21 cellular contexts compared by ENCODE assay signal in genomic region chr1:151124763-151125403, GRCh38. TPM values are rescaled to one million over a fixed set of nuclear protein-coding genes. Genes with fewer than 3 reads are reported as not detected.
"Had no signal": no experiment of that assay in that cellular context is flagged by ENCODE, and none has a peak within 500 bp of the region (broad histone marks: within the 10 kb centered on the region; RNA-seq: fewer than 3 reads in every experiment).

No MANE protein-coding gene starts in this region.

- H3K9me3 Mint-ChIP-seq: activated B cell treated with CpG ODN at 0.5 μM for 24 hours; activated naive CD4-positive, alpha-beta T cell treated with anti-CD3 and anti-CD28 coated beads, Interleukin-2, amount 10 ng/mL, durations not matched to agents 7 days and 5 days; activated T-helper 2 cell treated with anti-CD3 and anti-CD28 coated beads, Interferon-gamma antibody, Interleukin-2, Interleukin-4, amounts not matched to agents 10 μg/mL and 5 μg/mL and 100 μg/mL, durations not matched to agents 14 hours and 24 hours and 36 hours; natural killer cell treated with Interleukin-12 subunit alpha and Interleukin-12 subunit beta and Interleukin-15 and Interleukin-18, amount 100 ng/mL, for 72 hours had no signal

- H3K9me3 ChIP-seq: adrenal gland, left ventricle myocardium inferior, upper lobe of left lung had no signal

- H3K27ac ChIP-seq: adrenal gland, cardiac muscle cell, dorsolateral prefrontal cortex, hepatocyte, left ventricle myocardium inferior, upper lobe of left lung had no signal

- FAIRE-seq: keratinocyte, TTC549 had no signal

- H3K27me3 ChIP-seq: adrenal gland, cardiac muscle cell, dorsolateral prefrontal cortex, hepatocyte, upper lobe of left lung had no signal

- ATAC-seq: esophagus mucosa; natural killer cell treated with Interleukin-12 subunit alpha and Interleukin-12 subunit beta and Interleukin-15 and Interleukin-18, amount 100 ng/mL, for 72 hours; right cardiac atrium; stimulated activated naive CD8-positive, alpha-beta T cell treated with anti-CD3 and anti-CD28 coated beads, Interleukin-15, Interleukin-2, amounts not matched to agents 100 U/mL and 50 U/mL, for 24 hours had no signal

- H3K36me3 Mint-ChIP-seq: natural killer cell treated with Interleukin-12 subunit alpha and Interleukin-12 subunit beta and Interleukin-15 and Interleukin-18, amount 100 ng/mL, for 72 hours had no signal

- H3K27ac Mint-ChIP-seq: activated B cell treated with CpG ODN at 0.5 μM for 24 hours; activated naive CD4-positive, alpha-beta T cell treated with anti-CD3 and anti-CD28 coated beads, Interleukin-2, amount 10 ng/mL, durations not matched to agents 7 days and 5 days; activated T-helper 2 cell treated with anti-CD3 and anti-CD28 coated beads, Interferon-gamma antibody, Interleukin-2, Interleukin-4, amounts not matched to agents 10 μg/mL and 5 μg/mL and 100 μg/mL, durations not matched to agents 14 hours and 24 hours and 36 hours; natural killer cell treated with Interleukin-12 subunit alpha and Interleukin-12 subunit beta and Interleukin-15 and Interleukin-18, amount 100 ng/mL, for 72 hours; progenitor cell of endocrine pancreas had no signal

- H3K4me1 Mint-ChIP-seq: activated B cell treated with CpG ODN at 0.5 μM for 24 hours; activated naive CD4-positive, alpha-beta T cell treated with anti-CD3 and anti-CD28 coated beads, Interleukin-2, amount 10 ng/mL, durations not matched to agents 7 days and 5 days had no signal

- DNase-seq: activated B cell treated with CpG ODN at 0.5 μM for 24 hours; activated CD4-positive, alpha-beta T cell treated with anti-CD3 and anti-CD28 coated beads for 48 hours; activated naive CD4-positive, alpha-beta T cell treated with anti-CD3 and anti-CD28 coated beads, Interleukin-2, amount 10 ng/mL, durations not matched to agents 7 days and 5 days; adrenal gland; dorsolateral prefrontal cortex; left ventricle myocardium inferior; occipital lobe; right cardiac atrium; stimulated activated CD4-positive, alpha-beta T cell treated with anti-CD3 and anti-CD28 coated beads, Interleukin-4, amount 100 ng/mL, for 4 hours; stimulated activated CD8-positive, alpha-beta memory T cell treated with anti-CD3 and anti-CD28 coated beads, Interleukin-4, amount 100 ng/mL, for 48 hours; stimulated activated naive CD8-positive, alpha-beta T cell treated with anti-CD3 and anti-CD28 coated beads, Interleukin-15, Interleukin-2, amounts not matched to agents 100 U/mL and 50 U/mL, for 24 hours; upper lobe of left lung had no signal

- H3K4me1 ChIP-seq: adrenal gland, left ventricle myocardium inferior, upper lobe of left lung had no signal

- H3K4me3 ChIP-seq: adrenal gland, cardiac muscle cell, dorsolateral prefrontal cortex, hepatocyte, left ventricle myocardium inferior, smooth muscle cell, upper lobe of left lung had no signal

- H3K27me3 Mint-ChIP-seq: activated B cell treated with CpG ODN at 0.5 μM for 24 hours; activated naive CD4-positive, alpha-beta T cell treated with anti-CD3 and anti-CD28 coated beads, Interleukin-2, amount 10 ng/mL, durations not matched to agents 7 days and 5 days; natural killer cell treated with Interleukin-12 subunit alpha and Interleukin-12 subunit beta and Interleukin-15 and Interleukin-18, amount 100 ng/mL, for 72 hours; progenitor cell of endocrine pancreas had no signal

- H3K4me3 Mint-ChIP-seq: activated B cell treated with CpG ODN at 0.5 μM for 24 hours; activated naive CD4-positive, alpha-beta T cell treated with anti-CD3 and anti-CD28 coated beads, Interleukin-2, amount 10 ng/mL, durations not matched to agents 7 days and 5 days; natural killer cell treated with Interleukin-12 subunit alpha and Interleukin-12 subunit beta and Interleukin-15 and Interleukin-18, amount 100 ng/mL, for 72 hours had no signal

- H3K36me3 ChIP-seq: cardiac muscle cell had no signal

RNA-seq across cellular contexts. Expression of gene TNFAIP8L2, which starts 31.6 kb away (rescaled TPM):
- total RNA-seq: esophagus mucosa, hepatocyte, progenitor cell of endocrine pancreas, smooth muscle cell had no signal
- polyA plus RNA-seq: keratinocyte had no signal

RNA-seq across cellular contexts. Expression of gene TMOD4, which starts 50.9 kb away (rescaled TPM):
- total RNA-seq: esophagus mucosa, hepatocyte, left ventricle myocardium inferior, occipital lobe, right cardiac atrium, smooth muscle cell had no signal
- polyA plus RNA-seq: cardiac muscle cell had no signal
